In the genomic region with DNA sequence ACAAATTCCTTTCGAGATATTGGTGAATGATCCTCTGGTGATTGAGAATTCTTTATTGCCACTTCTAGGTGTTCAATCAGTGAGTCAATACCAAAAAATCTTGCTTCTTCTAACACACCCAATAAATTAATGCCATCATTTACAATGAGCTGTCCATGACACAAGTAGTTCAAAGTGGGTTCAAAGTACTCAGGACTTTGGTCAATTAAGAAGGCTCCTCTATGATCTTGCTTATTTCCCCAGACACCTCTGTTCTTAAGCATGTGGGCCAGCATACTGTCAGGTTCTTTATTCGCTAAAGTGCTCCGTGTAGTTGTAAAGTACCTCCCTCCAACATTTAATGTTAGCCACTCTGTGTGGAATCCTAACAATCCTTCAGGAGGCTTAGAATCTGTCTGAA, we compare ENCODE assay signal across 21 cellular contexts.
"Had no signal": no experiment of that assay in that cellular context is flagged by ENCODE, and none has a peak within 500 bp of the region (broad histone marks: within the 10 kb centered on the region; RNA-seq: fewer than 3 reads in every experiment).

No MANE protein-coding gene starts in this region.

- ATAC-seq: foreskin keratinocyte, gastroesophageal sphincter, heart left ventricle, left lung, left ventricle myocardium superior, lower lobe of right lung, mucosa of descending colon had no signal

- H3K4me1 Mint-ChIP-seq: mesothelial cell of epicardium had no signal

- H3K27ac Mint-ChIP-seq: mesothelial cell of epicardium had no signal

- H3K4me3 Mint-ChIP-seq: immature natural killer cell, mesothelial cell of epicardium had no signal

- FAIRE-seq: colon, endothelial cell of umbilical vein, frontal cortex, kidney had no signal

- DNase-seq: dermis blood vessel endothelial cell; dorsolateral prefrontal cortex; effector CD4-positive, alpha-beta T cell; effector memory CD4-positive, alpha-beta T cell; foreskin keratinocyte; heart left ventricle; hypothalamus; immature natural killer cell; islet precursor cell; kidney; kidney glomerular epithelial cell; left lung; left ventricle myocardium superior; lower lobe of right lung; mesenchymal stem cell; mucosa of descending colon had no signal

- H3K9me3 Mint-ChIP-seq: immature natural killer cell had no signal
